In the genomic region with DNA sequence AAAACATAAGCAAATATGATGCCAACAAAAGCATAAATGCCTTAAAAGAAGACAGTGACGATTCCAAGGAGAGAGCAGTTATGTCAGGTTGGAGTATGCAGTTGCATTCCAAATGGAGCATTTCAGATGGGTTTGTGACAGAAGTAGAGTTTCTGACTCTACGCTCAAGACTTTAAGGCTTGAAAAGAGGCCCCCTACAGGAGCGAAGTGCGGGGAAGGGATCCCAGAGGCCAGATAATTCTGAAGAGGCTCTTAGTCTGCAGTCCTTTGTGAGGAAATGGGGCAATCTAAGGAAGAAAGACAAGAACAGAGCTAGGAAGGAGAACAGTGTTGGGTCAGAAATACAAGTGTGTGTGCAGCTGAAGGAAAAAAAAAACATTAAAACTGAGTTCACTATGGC, we compare ENCODE assay signal across 27 cellular contexts.
"Had no signal": no experiment of that assay in that cellular context is flagged by ENCODE, and none has a peak within 500 bp of the region (broad histone marks: within the 10 kb centered on the region; RNA-seq: fewer than 3 reads in every experiment).

No MANE protein-coding gene starts in this region.

- H3K27ac ChIP-seq: ascending aorta, body of pancreas, Peyer's patch had no signal

- FAIRE-seq: bronchial epithelial cell, TTC549 had no signal

- H3K36me3 ChIP-seq: ascending aorta, Peyer's patch had no signal

- H3K27me3 Mint-ChIP-seq: activated CD4-positive, alpha-beta memory T cell treated with anti-CD3 and anti-CD28 coated beads for 36 hours; activated naive CD8-positive, alpha-beta T cell treated with anti-CD3 and anti-CD28 coated beads, Interleukin-2, amount 50 U/mL, for 24 hours had no signal

- H3K4me1 Mint-ChIP-seq: activated naive CD8-positive, alpha-beta T cell treated with anti-CD3 and anti-CD28 coated beads, Interleukin-2, amount 50 U/mL, for 24 hours had no signal

- H3K4me1 ChIP-seq: ascending aorta, body of pancreas, Peyer's patch had no signal

- H3K27me3 ChIP-seq: ascending aorta, body of pancreas, Peyer's patch had no signal

- H3K4me3 ChIP-seq: ascending aorta, body of pancreas, Peyer's patch had no signal

- DNase-seq: activated CD4-positive, alpha-beta memory T cell treated with anti-CD3 and anti-CD28 coated beads for 36 hours; activated CD4-positive, alpha-beta T cell treated with anti-CD3 and anti-CD28 coated beads, Interleukin-2, amount 10 ng/mL, durations not matched to agents 7 days and 5 days; activated CD4-positive, CD25-positive, alpha-beta regulatory T cell; activated CD8-positive, alpha-beta memory T cell treated with anti-CD3 and anti-CD28 coated beads for 24 hours; activated effector memory CD4-positive, alpha-beta T cell treated with anti-CD3 and anti-CD28 coated beads, Interleukin-2, amount 50 U/mL, for 16 hours; activated naive CD4-positive, alpha-beta T cell treated with Interleukin-2 at 50 U/mL for 16 hours; activated naive CD8-positive, alpha-beta T cell treated with anti-CD3 and anti-CD28 coated beads, Interleukin-2, amount 50 U/mL, for 24 hours; activated T-cell treated with anti-CD3 and anti-CD28 coated beads, Interleukin-2, amount 50 U/mL, for 4 hours; amniotic stem cell; body of pancreas; central memory CD4-positive, alpha-beta T cell; KG1; NCI-H1092; NCI-H1694; NCI-H2029; NCI-H2107; NCI-H446; NCI-H524; Peyer's patch; SHP77; T-cell; T-helper 2 cell; T1000 had no signal

- H3K27ac Mint-ChIP-seq: activated CD4-positive, alpha-beta memory T cell treated with anti-CD3 and anti-CD28 coated beads for 36 hours; activated CD4-positive, alpha-beta T cell treated with anti-CD3 and anti-CD28 coated beads, Interleukin-2, amount 10 ng/mL, durations not matched to agents 7 days and 5 days; activated naive CD4-positive, alpha-beta T cell treated with anti-CD3 and anti-CD28 coated beads, Interleukin-2, amount 50 U/mL, for 72 hours; activated naive CD8-positive, alpha-beta T cell treated with anti-CD3 and anti-CD28 coated beads, Interleukin-2, amount 50 U/mL, for 24 hours; T-cell had no signal

- H3K9me3 Mint-ChIP-seq: activated CD4-positive, alpha-beta memory T cell treated with anti-CD3 and anti-CD28 coated beads for 36 hours; activated CD4-positive, alpha-beta T cell treated with anti-CD3 and anti-CD28 coated beads, Interleukin-2, amount 10 ng/mL, durations not matched to agents 7 days and 5 days; activated naive CD8-positive, alpha-beta T cell treated with anti-CD3 and anti-CD28 coated beads, Interleukin-2, amount 50 U/mL, for 24 hours; T-cell had no signal

- H3K36me3 Mint-ChIP-seq: activated CD4-positive, alpha-beta memory T cell treated with anti-CD3 and anti-CD28 coated beads for 36 hours; activated naive CD4-positive, alpha-beta T cell treated with anti-CD3 and anti-CD28 coated beads, Interleukin-2, amount 50 U/mL, for 72 hours; T-cell had no signal

- H3K4me3 Mint-ChIP-seq: activated CD4-positive, alpha-beta memory T cell treated with anti-CD3 and anti-CD28 coated beads for 36 hours; activated CD4-positive, alpha-beta T cell treated with anti-CD3 and anti-CD28 coated beads, Interleukin-2, amount 10 ng/mL, durations not matched to agents 7 days and 5 days; activated naive CD8-positive, alpha-beta T cell treated with anti-CD3 and anti-CD28 coated beads, Interleukin-2, amount 50 U/mL, for 24 hours; activated T-cell treated with anti-CD3 and anti-CD28 coated beads, Interleukin-2, amount 50 U/mL, for 4 hours; T-cell had no signal

- H3K9me3 ChIP-seq: ascending aorta, body of pancreas, Peyer's patch had no signal

- ATAC-seq: activated naive CD4-positive, alpha-beta T cell treated with anti-CD3 and anti-CD28 coated beads, Interleukin-2, amount 50 U/mL, for 72 hours; activated naive CD8-positive, alpha-beta T cell treated with anti-CD3 and anti-CD28 coated beads, Interleukin-2, amount 50 U/mL, for 24 hours; activated T-cell treated with anti-CD3 and anti-CD28 coated beads, Interleukin-2, amount 50 U/mL, for 4 hours; body of pancreas; T-cell had no signal
